Comparison of ENCODE assay signal across 1 cellular context in genomic region chr10:69495666-69496065, GRCh38.
TF ChIP-seq lines count a peak whose summit lies in the region.

No MANE protein-coding gene starts in this region.

TF ChIP-seq in HepG2, 621 proteins besides CTCF, POLR2A, EP300 and RAD21:
- TF ChIP-seq RELA (CRISPR knock-in tag; IDR thresholded peaks at IDR 0.05) = no peak
- TF ChIP-seq KDM2A (CRISPR knock-in tag; IDR thresholded peaks at IDR 0.05; ENCODE audit: borderline replicate concordance, low read depth) = no peak
- no peak for TF ChIP-seq ZNF512 (CRISPR knock-in tag; IDR thresholded peaks at IDR 0.05)
